ENCODE assay signal across 9 cellular contexts in genomic region chr13:77919351-77920294, GRCh38.
DNase-seq lines count a peak whose midpoint lies in the region; ATAC-seq and TF ChIP-seq lines count a peak whose summit lies in the region.
"Had no signal": no experiment of that assay in that cellular context is flagged by ENCODE, and none has a peak within 500 bp of the region (broad histone marks: within the 10 kb centered on the region; RNA-seq: fewer than 3 reads in every experiment).

No MANE protein-coding gene starts in this region.

- H3K36me3 ChIP-seq in iPS-15b (ENCODE audit: control insufficient read depth, insufficient read depth, low read length): no peaks in the 10 kb centered on the region

- no peak for TF ChIP-seq CTCF in GM13977 (IDR thresholded peaks at IDR 0.05; ENCODE audit: extremely low read depth, insufficient read depth, missing control alignments)

- peak overlapping the region; percentile 55 for H3K9ac ChIP-seq in iPS-15b (ENCODE audit: low read depth, low read length)

- no peaks in the 10 kb centered on the region for H3K9me3 ChIP-seq in iPS-15b (ENCODE audit: control insufficient read depth, insufficient read depth, low read length)

- in situ Hi-C loops in GM13977 (cut with MboI; ENCODE audit: low pct_unique_long_range_greater_than_20kb, low sequenced_read_pairs, unreplicated experiment): no loop called here

- H3K4me3 ChIP-seq in iPS-15b (ENCODE audit: low read depth, low read length) (peak overlapping the region; percentile 90), skin epidermis (peak overlapping the region; percentile 32 to 55 (median 42))

- DNase-seq in activated CD4-positive, CD25-positive, alpha-beta regulatory T cell treated with anti-CD3 and anti-CD28 coated beads, Interleukin-2, amount 50 U/mL, for 72 hours: no peak
- DNase-seq in anterior cingulate cortex (lab: John Stamatoyannopoulos, UW) (peak in 49 of 58 donors; percentile 6 to 55 (median 24)), SKM-1 treated with dmso at 0.1 percent for 144 hours (lab: John Stamatoyannopoulos, UW; ENCODE audit: unreplicated experiment) (no peak), GM13977 (ENCODE audit: low spot score) (no peak)
- DNase-seq: activated B cell treated with CpG ODN at 0.5 μM for 24 hours had no signal

- peaks cover 7% of the 10 kb centered on the region for H3K4me1 ChIP-seq in iPS-15b (ENCODE audit: control insufficient read depth, insufficient read depth, low read length)

- peaks cover 16% of the 10 kb centered on the region for H3K27me3 ChIP-seq in iPS-15b (ENCODE audit: control insufficient read depth, insufficient read depth, low read length)

- H3K27ac ChIP-seq in skin epidermis: peak overlapping the region in 10 of 21 experiments; percentile 1 to 80 (median 63)

- peak; percentile 17 to 25 for ATAC-seq in activated CD4-positive, CD25-positive, alpha-beta regulatory T cell treated with anti-CD3 and anti-CD28 coated beads, Interleukin-2, amount 50 U/mL, for 24 hours
- no peak for ATAC-seq in GM21447 (IDR thresholded peaks at IDR 0.05; ENCODE audit: unreplicated experiment)

Comparison
In these comparisons a context has a peak if more than half of its experiments do, and no peak if none do; other contexts are left out.
1. DNase-seq: peak in anterior cingulate cortex (49 of 58); none in activated CD4-positive, CD25-positive, alpha-beta regulatory T cell treated with anti-CD3 and anti-CD28 coated beads, Interleukin-2, amount 50 U/mL, for 72 hours (single experiment), SKM-1 treated with dmso at 0.1 percent for 144 hours (single experiment) and GM13977 (single experiment).